Comparison of ENCODE assay signal across 1 cellular context in genomic region chr3:42795621-42796181, GRCh38.
TF ChIP-seq lines count a peak whose summit lies in the region.

No MANE protein-coding gene starts in this region.

TF ChIP-seq in HepG2, 621 proteins besides CTCF, POLR2A, EP300 and RAD21:
- no peak for TF ChIP-seq KMT2A (CRISPR knock-in tag; IDR thresholded peaks at IDR 0.05)
- no peak for TF ChIP-seq DDIT3 (CRISPR knock-in tag; IDR thresholded peaks at IDR 0.05)
- no peak for TF ChIP-seq CREBL2 (CRISPR knock-in tag; IDR thresholded peaks at IDR 0.05; ENCODE audit: borderline replicate concordance)
- TF ChIP-seq ZNF512B (CRISPR knock-in tag; IDR thresholded peaks at IDR 0.05; ENCODE audit: borderline replicate concordance) = no peak
- TF ChIP-seq ATF5 (CRISPR knock-in tag; IDR thresholded peaks at IDR 0.05; ENCODE audit: low read depth) = no peak
- no peak for TF ChIP-seq ZNF660 (CRISPR knock-in tag; IDR thresholded peaks at IDR 0.05; ENCODE audit: borderline replicate concordance, low read depth)
- TF ChIP-seq ZNF512 (CRISPR knock-in tag; IDR thresholded peaks at IDR 0.05) = no peak
- no peak for TF ChIP-seq KAT2B (IDR thresholded peaks at IDR 0.05; ENCODE audit: borderline replicate concordance, low read depth, low read length)
- no peak for TF ChIP-seq ZFP62 (CRISPR knock-in tag; IDR thresholded peaks at IDR 0.05)
- TF ChIP-seq ZNF800 (CRISPR knock-in tag; IDR thresholded peaks at IDR 0.05) = no peak
- TF ChIP-seq MIER3 (CRISPR knock-in tag; IDR thresholded peaks at IDR 0.05; ENCODE audit: borderline replicate concordance) = no peak
- no peak for TF ChIP-seq SAFB2 (CRISPR knock-in tag; IDR thresholded peaks at IDR 0.05; ENCODE audit: borderline replicate concordance, low read depth)
- TF ChIP-seq AGO2 (optimal IDR thresholded peaks at IDR 0.05; ENCODE audit: low read depth, low read length) = no peak
- TF ChIP-seq MXD4 (CRISPR knock-in tag; IDR thresholded peaks at IDR 0.05) = no peak
- no peak for TF ChIP-seq ZNF639 (CRISPR knock-in tag; conservative IDR thresholded peaks at IDR 0.05)
- TF ChIP-seq ZSCAN20 (CRISPR knock-in tag; IDR thresholded peaks at IDR 0.05; ENCODE audit: borderline replicate concordance) = no peak
- no peak for TF ChIP-seq ZNF501 (CRISPR knock-in tag; IDR thresholded peaks at IDR 0.05)
